17 cellular contexts compared by ENCODE assay signal in genomic region chr19:747432-748273, GRCh38. TPM values are rescaled to one million over a fixed set of nuclear protein-coding genes. Genes with fewer than 3 reads are reported as not detected.
DNase-seq lines count a peak whose midpoint lies in the region; ATAC-seq and TF ChIP-seq lines count a peak whose summit lies in the region.
"Had no signal": no experiment of that assay in that cellular context is flagged by ENCODE, and none has a peak within 500 bp of the region (broad histone marks: within the 10 kb centered on the region; RNA-seq: fewer than 3 reads in every experiment).

No MANE protein-coding gene starts in this region.

- TF ChIP-seq CTCF in HEK293 (tag by site-specific recombination; IDR thresholded peaks at IDR 0.05) (no peak), colonic mucosa (IDR thresholded peaks at IDR 0.05) (no peak)

- DNase-seq in colonic mucosa (no peak), activated gamma-delta T cell treated with Interleukin-2 at 50 U/mL for 16 hours (no peak), DMS53 (lab: John Stamatoyannopoulos, UW) (no peak)
- DNase-seq: C1 segment of cervical spinal cord; CD8-positive, alpha-beta memory T cell; DMS79; H9; NCI-H1105; NCI-H2081; NCI-H748 treated with DMSO at 0.1 percent for 48 hours; NK-92 treated with Interleukin-12 subunit alpha and Interleukin-12 subunit beta, amount 100 ng/mL, for 24 hours; Right ventricle myocardium superior; SW 1271 had no signal

- ATAC-seq in GM21515 (IDR thresholded peaks at IDR 0.05; ENCODE audit: unreplicated experiment), result no peak

- H3K27me3 ChIP-seq in colonic mucosa, result no peaks in the 10 kb centered on the region
- H3K27me3 ChIP-seq in muscle layer of duodenum (ENCODE audit: low read depth, low read length), result no peaks in the 10 kb centered on the region

- POLR2A ChIA-PET in HEK293 (lab: Yijun Ruan, JAX), result no interaction called here

- no peaks in the 10 kb centered on the region for H3K4me1 ChIP-seq in HEK293 (ENCODE audit: control insufficient read depth, insufficient read depth, low read length)
- no peaks in the 10 kb centered on the region for H3K4me1 ChIP-seq in colonic mucosa
- H3K4me1 ChIP-seq in muscle layer of duodenum (ENCODE audit: control insufficient read depth in 1 of 2, insufficient read depth in 2 of 2, low read length in 2 of 2), result peaks cover 0 to 3% of the 10 kb centered on the region in 2 donors

- H3K27ac ChIP-seq in HEK293 (ENCODE audit: extremely low read depth, low read depth, low read length) (no peak overlapping the region), colonic mucosa (peak overlapping the region; percentile 68), muscle layer of duodenum (ENCODE audit: low read length) (peak overlapping the region; percentile 51)

- H3K36me3 ChIP-seq in HEK293 (ENCODE audit: control insufficient read depth in 2 of 2, insufficient read depth in 1 of 2, low read length in 2 of 2) (no peaks in the 10 kb centered on the region), colonic mucosa (no peaks in the 10 kb centered on the region), muscle layer of duodenum (ENCODE audit: control insufficient read depth in 1 of 2, insufficient read depth in 2 of 2, low read length in 2 of 2) (peaks cover 0 to 22% of the 10 kb centered on the region in 2 donors)

- H3K9ac ChIP-seq in colonic mucosa (ENCODE audit: low read depth in 2 of 2, low read length in 2 of 2), result peak overlapping the region; percentile 51 to 79

- intact Hi-C loops in colonic mucosa (cut with DNase I), result no loop called here

- H3K9me3 ChIP-seq in HEK293 (ENCODE audit: control insufficient read depth, insufficient read depth, low read depth, low read length), result no peaks in the 10 kb centered on the region
- no peaks in the 10 kb centered on the region for H3K9me3 ChIP-seq in colonic mucosa
- peaks cover 0 to 7% of the 10 kb centered on the region in 2 donors for H3K9me3 ChIP-seq in muscle layer of duodenum (ENCODE audit: control insufficient read depth in 1 of 2, low read length in 2 of 2)

- CTCF ChIA-PET in HEK293 (lab: Yijun Ruan, JAX), result interaction anchor here (1.2 kb wide), 1 partner anchor 10 kb away, joined by 3 read pairs; no protein-coding TSS in a partner anchor

- H3K4me3 ChIP-seq in HEK293 (ENCODE audit: low read depth, low read length) (no peak overlapping the region), colonic mucosa (no peak overlapping the region), muscle layer of duodenum (ENCODE audit: low read depth in 1 of 2, low read length in 2 of 2) (no peak overlapping the region)

TF ChIP-seq in HEK293, 187 proteins besides CTCF, POLR2A, EP300 and RAD21:
- TF ChIP-seq SETDB1 (IDR thresholded peaks at IDR 0.05; ENCODE audit: insufficient read length, low read length) (peak; percentile 16), ZNF155 (tag by site-specific recombination; IDR thresholded peaks at IDR 0.05) (no peak), ZNF18 (tag by site-specific recombination; IDR thresholded peaks at IDR 0.05) (no peak), ZBTB10 (tag by site-specific recombination; IDR thresholded peaks at IDR 0.05) (0 out of 2 replicates have a peak, but pooled peaks have one; percentile 19), TRIM28 (IDR thresholded peaks at IDR 0.05; ENCODE audit: borderline replicate concordance, low read length) (peak; percentile 21; the same call in 1 of the 2 replicates)

RNA-seq across cellular contexts. Expression of gene MISP, which starts 3.3 kb away (rescaled TPM):
- total RNA-seq in colonic mucosa, result 100 to 1,000 TPM; 285 to 320 TPM
- total RNA-seq: CD8-positive, alpha-beta memory T cell; Right ventricle myocardium superior had no signal

RNA-seq across cellular contexts. Expression of gene PALM, which starts 38.9 kb away (rescaled TPM):
- total RNA-seq in colonic mucosa, result 10 to 100 TPM in 1 of 2 donors, 1 to 10 TPM in 1; 3.9 to 13.5 TPM
- total RNA-seq: CD8-positive, alpha-beta memory T cell had no signal

RNA-seq across cellular contexts. Expression of gene PTBP1, which starts 49.6 kb away (rescaled TPM):
- 100 to 1,000 TPM; 284 to 457 TPM for total RNA-seq in colonic mucosa

RNA-seq across cellular contexts. Expression of gene PRSS57, which starts 52.4 kb away (rescaled TPM):
- total RNA-seq in colonic mucosa, result not detected
- total RNA-seq: CD8-positive, alpha-beta memory T cell; H9; NCI-H460; Right ventricle myocardium superior had no signal
